In the genomic region with DNA sequence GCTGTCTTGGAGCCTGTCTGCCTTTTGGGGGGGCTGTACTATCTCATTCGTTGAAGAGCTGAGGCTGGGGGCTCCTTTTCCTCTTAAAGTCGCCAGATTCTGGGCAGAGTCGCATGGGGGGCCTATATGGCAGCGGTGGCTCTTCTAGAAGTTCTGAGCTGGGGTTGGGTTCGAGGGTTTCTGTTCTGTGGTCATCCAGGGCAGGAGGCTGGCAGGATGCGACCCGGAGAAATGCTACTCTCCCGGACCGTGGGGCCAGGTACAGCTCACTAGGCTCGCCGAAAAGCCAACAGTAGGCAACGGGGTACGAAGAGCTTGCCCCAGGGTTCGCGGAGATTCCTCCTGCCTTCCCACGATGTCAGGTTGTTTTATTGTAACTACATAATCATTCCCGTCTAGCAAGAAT, we compare ENCODE assay signal across 9 cellular contexts. TPM values are rescaled to one million over a fixed set of nuclear protein-coding genes. Genes with fewer than 3 reads are reported as not detected.
DNase-seq lines count a peak whose midpoint lies in the region; ATAC-seq, FAIRE-seq and TF ChIP-seq lines count a peak whose summit lies in the region.
"Had no signal": no experiment of that assay in that cellular context is flagged by ENCODE, and none has a peak within 500 bp of the region (broad histone marks: within the 10 kb centered on the region; RNA-seq: fewer than 3 reads in every experiment).

No MANE protein-coding gene starts in this region.

- no peaks in the 10 kb centered on the region for H3K79me2 ChIP-seq in fibroblast of lung (ENCODE audit: control insufficient read depth, insufficient read depth, low read length)

- no peak overlapping the region for H2AFZ ChIP-seq in fibroblast of lung (ENCODE audit: low read length)

- peak overlapping the region; percentile 46 to 91 (median 60) for H3K4me3 Mint-ChIP-seq in T-cell

- DNase-seq in GM19239 (ENCODE audit: insufficient read length, low spot score) (no peak), T-cell (no peak), fibroblast of lung (ENCODE audit: low read depth in 2 of 2) (no peak), HEK293T (ENCODE audit: extremely low spot score) (no peak), NOMO-1 (lab: John Stamatoyannopoulos, UW; ENCODE audit: unreplicated experiment in 2 of 2) (no peak), foreskin fibroblast (no peak)
- no peak for DNase-seq in activated CD8-positive, alpha-beta memory T cell treated with anti-CD3 and anti-CD28 coated beads for 24 hours

- H3K27ac ChIP-seq in fibroblast of lung (ENCODE audit: insufficient read depth, low read length) (no peak overlapping the region), rectal smooth muscle tissue (ENCODE audit: low read depth, low read length) (no peak overlapping the region)

- TF ChIP-seq CTCF in fibroblast of lung (conservative IDR thresholded peaks at IDR 0.05 in 1 of 2, IDR thresholded peaks at IDR 0.05 in 1 of 2; ENCODE audit: low read depth in 1 of 2, low read length in 2 of 2) = no peak
- no peak for TF ChIP-seq CTCF in foreskin fibroblast (IDR thresholded peaks at IDR 0.05; ENCODE audit: low read depth, low read length)

- POLR2A ChIA-PET in T-cell (lab: Charles Lee) = no interaction called here
- POLR2A ChIA-PET in HEK293T (lab: Yijun Ruan, JAX) = interaction anchor here (0.6 to 5.2 kb wide), 6 partner anchors 9 to 238 kb away, joined by 3 to 33 read pairs (median 3); a partner anchor contains a TSS

- no peak overlapping the region for H3K27ac Mint-ChIP-seq in T-cell

- FAIRE-seq in GM19239 (lab: Jason Lieb, UNC) = peak; percentile 71

- H3K36me3 ChIP-seq in fibroblast of lung (ENCODE audit: control insufficient read depth, insufficient read depth, low read length) (no peaks in the 10 kb centered on the region), rectal smooth muscle tissue (ENCODE audit: control insufficient read depth, insufficient read depth, low read length) (no peaks in the 10 kb centered on the region)

- H3K4me2 ChIP-seq in fibroblast of lung (ENCODE audit: extremely low read depth, insufficient read depth, low read length) = peak overlapping the region; percentile 13

- no peaks in the 10 kb centered on the region for H3K9me3 ChIP-seq in fibroblast of lung (ENCODE audit: control insufficient read depth, insufficient read depth, low read depth, low read length)

- no peaks in the 10 kb centered on the region for H3K4me1 ChIP-seq in fibroblast of lung (ENCODE audit: control insufficient read depth, extremely low read depth, insufficient read depth, low read length)
- peaks cover 13% of the 10 kb centered on the region for H3K4me1 ChIP-seq in rectal smooth muscle tissue (ENCODE audit: control insufficient read depth, insufficient read depth, low read length)

- H3K27me3 Mint-ChIP-seq in T-cell = peaks cover 50 to 67% of the 10 kb centered on the region in 2 donors

- H3K4me1 Mint-ChIP-seq in T-cell = peaks cover 27 to 37% (median 36%) of the 10 kb centered on the region in 3 donors

- no peak overlapping the region for H3K9ac ChIP-seq in fibroblast of lung (ENCODE audit: insufficient read depth, low read length)
- no peak overlapping the region for H3K9ac ChIP-seq in rectal smooth muscle tissue (ENCODE audit: low read length)

- H3K4me3 ChIP-seq in fibroblast of lung (replicated peaks in 1 of 4; ENCODE audit: control extremely low read depth in 1 of 4, insufficient read depth in 1 of 4, low read depth in 3 of 4, low read length in 4 of 4) (peak overlapping the region in 1 of 4 experiments; percentile 53), rectal smooth muscle tissue (ENCODE audit: low read length) (peak overlapping the region; percentile 69), foreskin fibroblast (ENCODE audit: low read depth in 1 of 2, low read length in 2 of 2) (no peak overlapping the region)

- H3K9me3 Mint-ChIP-seq in T-cell = no peaks in the 10 kb centered on the region

- no peaks in the 10 kb centered on the region for H3K36me3 Mint-ChIP-seq in T-cell

- no peaks in the 10 kb centered on the region for H4K20me1 ChIP-seq in fibroblast of lung (ENCODE audit: control insufficient read depth, extremely low read depth, insufficient read depth, low read length)

- H3K27me3 ChIP-seq in fibroblast of lung (ENCODE audit: control insufficient read depth, insufficient read depth, low read length) = peaks cover 56% of the 10 kb centered on the region
- peaks cover 27% of the 10 kb centered on the region for H3K27me3 ChIP-seq in rectal smooth muscle tissue (ENCODE audit: control insufficient read depth, insufficient read depth, low read length)

- CTCF ChIA-PET in T-cell (lab: Charles Lee) = interaction anchor here in 1 of 2 donors (0.5 kb wide), 1 partner anchor 136 kb away, joined by 4 read pairs; no protein-coding TSS in a partner anchor
- CTCF ChIA-PET in HEK293T (lab: Yijun Ruan, JAX) = no interaction called here

- no peak for ATAC-seq in T-cell (replicated peaks in 1 of 4)

TF ChIP-seq in HEK293T, 16 proteins besides CTCF, POLR2A, EP300 and RAD21:
- TF ChIP-seq ZNF384 (IDR thresholded peaks at IDR 0.05) (no peak), CTBP1 (IDR thresholded peaks at IDR 0.05; ENCODE audit: borderline replicate concordance) (no peak), FOXA1 (IDR thresholded peaks at IDR 0.05) (no peak), SP1 (IDR thresholded peaks at IDR 0.05) (no peak), FOXK2 (IDR thresholded peaks at IDR 0.05) (no peak), L3MBTL2 (conservative IDR thresholded peaks at IDR 0.05) (no peak)

RNA-seq across cellular contexts. Expression of a gene that starts 1.9 kb away (rescaled TPM):
- total RNA-seq in T-cell (not detected), fibroblast of lung (0.17 TPM in 1 of 2 replicates, not detected in the other)
- polyA plus RNA-seq in fibroblast of lung = not detected in 2 replicates
- polyA plus RNA-seq in fibroblast of lung (2012) = 0.20 TPM in 1 of 2 replicates, not detected in the other
- 1.2 TPM in 1 of 2 replicates, not detected in the other for polyA minus RNA-seq in fibroblast of lung (ENCODE audit: low replicate concordance)
- total RNA-seq: fibroblast of villous mesenchyme had no signal

RNA-seq across cellular contexts. Expression of a gene that starts 30.6 kb away (rescaled TPM):
- total RNA-seq in T-cell (1,000 to 10,000 TPM; 1,254 to 2,149 (median 1,425) TPM), fibroblast of lung (776 and 877 TPM in 2 replicates)
- 1,529 and 2,318 TPM in 2 replicates for polyA plus RNA-seq in fibroblast of lung
- 1,000 and 1,340 TPM in 2 replicates for polyA plus RNA-seq in fibroblast of lung (2012)
- 441 and 532 TPM in 2 replicates for polyA minus RNA-seq in fibroblast of lung (ENCODE audit: low replicate concordance)
